ENCODE assay signal across 1 cellular context in the genomic region with DNA sequence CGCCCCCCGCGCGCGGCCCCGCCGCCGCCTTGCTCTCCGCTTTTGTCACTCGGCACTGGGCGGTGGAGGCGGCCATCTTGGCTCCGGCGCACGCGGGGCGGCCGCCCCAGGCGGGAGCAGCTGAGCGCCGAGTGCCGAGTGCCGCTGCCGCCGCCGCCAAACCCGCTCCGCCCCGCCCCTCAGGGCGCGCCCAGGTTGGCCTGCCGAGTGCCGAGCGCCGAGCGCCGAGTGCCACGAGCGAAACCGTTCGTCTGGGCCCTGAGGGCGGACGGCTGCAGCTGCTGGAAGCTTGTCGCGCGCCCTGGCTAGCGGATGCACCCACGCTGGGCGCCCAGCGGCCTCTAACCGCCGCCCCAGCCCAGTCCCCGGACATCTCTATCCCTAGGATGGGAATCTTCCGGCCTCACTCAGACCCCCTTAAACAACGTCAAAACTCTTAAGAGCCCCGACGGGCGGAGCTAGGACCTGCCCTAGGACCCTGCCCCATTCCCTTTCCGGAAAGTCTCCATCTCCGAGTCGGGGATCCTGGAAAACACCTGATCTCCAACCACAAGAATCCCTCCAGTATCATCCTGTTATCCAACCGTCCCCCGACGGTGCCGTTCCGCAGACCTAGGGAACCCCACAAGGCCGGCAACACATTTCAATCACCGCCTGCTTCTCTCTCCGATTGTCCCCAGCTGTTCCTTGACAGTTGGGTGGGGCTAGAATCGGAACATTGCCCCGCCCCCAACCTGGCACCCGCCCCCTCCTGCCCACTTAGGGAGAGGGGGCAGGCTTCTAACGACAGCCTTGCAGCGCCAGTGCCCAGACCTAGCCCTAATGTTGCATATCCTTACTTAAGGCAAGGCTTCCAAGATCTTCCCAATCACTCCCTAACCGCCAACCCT.
TF ChIP-seq lines count a peak whose summit lies in the region.

No MANE protein-coding gene starts in this region.

TF ChIP-seq in HepG2, 621 proteins besides CTCF, POLR2A, EP300 and RAD21 (continued from another document):
- TF ChIP-seq, protein P1, sequence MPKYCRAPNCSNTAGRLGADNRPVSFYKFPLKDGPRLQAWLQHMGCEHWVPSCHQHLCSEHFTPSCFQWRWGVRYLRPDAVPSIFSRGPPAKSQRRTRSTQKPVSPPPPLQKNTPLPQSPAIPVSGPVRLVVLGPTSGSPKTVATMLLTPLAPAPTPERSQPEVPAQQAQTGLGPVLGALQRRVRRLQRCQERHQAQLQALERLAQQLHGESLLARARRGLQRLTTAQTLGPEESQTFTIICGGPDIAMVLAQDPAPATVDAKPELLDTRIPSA (CRISPR knock-in tag; IDR thresholded peaks at IDR 0.05; ENCODE audit: borderline replicate concordance) = no peak
- TF ChIP-seq ZNF546 (CRISPR knock-in tag; conservative IDR thresholded peaks at IDR 0.05) = 0 out of 2 replicates have a peak, but pooled peaks have one; percentile 59
- TF ChIP-seq, protein P2, sequence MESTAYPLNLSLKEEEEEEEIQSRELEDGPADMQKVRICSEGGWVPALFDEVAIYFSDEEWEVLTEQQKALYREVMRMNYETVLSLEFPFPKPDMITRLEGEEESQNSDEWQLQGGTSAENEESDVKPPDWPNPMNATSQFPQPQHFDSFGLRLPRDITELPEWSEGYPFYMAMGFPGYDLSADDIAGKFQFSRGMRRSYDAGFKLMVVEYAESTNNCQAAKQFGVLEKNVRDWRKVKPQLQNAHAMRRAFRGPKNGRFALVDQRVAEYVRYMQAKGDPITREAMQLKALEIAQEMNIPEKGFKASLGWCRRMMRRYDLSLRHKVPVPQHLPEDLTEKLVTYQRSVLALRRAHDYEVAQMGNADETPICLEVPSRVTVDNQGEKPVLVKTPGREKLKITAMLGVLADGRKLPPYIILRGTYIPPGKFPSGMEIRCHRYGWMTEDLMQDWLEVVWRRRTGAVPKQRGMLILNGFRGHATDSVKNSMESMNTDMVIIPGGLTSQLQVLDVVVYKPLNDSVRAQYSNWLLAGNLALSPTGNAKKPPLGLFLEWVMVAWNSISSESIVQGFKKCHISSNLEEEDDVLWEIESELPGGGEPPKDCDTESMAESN (CRISPR knock-in tag; conservative IDR thresholded peaks at IDR 0.05) = peak; percentile 71
- peak; percentile 17; the same call in 1 of the 2 replicates for TF ChIP-seq TBX2 (CRISPR knock-in tag; IDR thresholded peaks at IDR 0.05; ENCODE audit: borderline replicate concordance)
- peak; percentile 66 for TF ChIP-seq SPEN (CRISPR knock-in tag; IDR thresholded peaks at IDR 0.05; ENCODE audit: low read depth)
- TF ChIP-seq MTA1 (CRISPR knock-in tag; IDR thresholded peaks at IDR 0.05; ENCODE audit: borderline replicate concordance) = no peak
- no peak for TF ChIP-seq ATM (IDR thresholded peaks at IDR 0.05; ENCODE audit: borderline replicate concordance)
- peak; percentile 89 for TF ChIP-seq MAZ (IDR thresholded peaks at IDR 0.05; ENCODE audit: borderline replicate concordance, low read depth, low read length)
- TF ChIP-seq MAZ (CRISPR knock-in tag; IDR thresholded peaks at IDR 0.05; ENCODE audit: low read depth) = peak; percentile 97
- TF ChIP-seq ZBTB3 (CRISPR knock-in tag; IDR thresholded peaks at IDR 0.05; ENCODE audit: borderline replicate concordance, low read depth) = no peak
- peak; percentile 90 for TF ChIP-seq KDM2A (CRISPR knock-in tag; IDR thresholded peaks at IDR 0.05; ENCODE audit: borderline replicate concordance, low read depth)
- TF ChIP-seq, protein P3, sequence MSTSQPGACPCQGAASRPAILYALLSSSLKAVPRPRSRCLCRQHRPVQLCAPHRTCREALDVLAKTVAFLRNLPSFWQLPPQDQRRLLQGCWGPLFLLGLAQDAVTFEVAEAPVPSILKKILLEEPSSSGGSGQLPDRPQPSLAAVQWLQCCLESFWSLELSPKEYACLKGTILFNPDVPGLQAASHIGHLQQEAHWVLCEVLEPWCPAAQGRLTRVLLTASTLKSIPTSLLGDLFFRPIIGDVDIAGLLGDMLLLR (CRISPR knock-in tag; IDR thresholded peaks at IDR 0.05) = peak; percentile 80; the same call in 1 of the 2 replicates
- TF ChIP-seq, protein P4, sequence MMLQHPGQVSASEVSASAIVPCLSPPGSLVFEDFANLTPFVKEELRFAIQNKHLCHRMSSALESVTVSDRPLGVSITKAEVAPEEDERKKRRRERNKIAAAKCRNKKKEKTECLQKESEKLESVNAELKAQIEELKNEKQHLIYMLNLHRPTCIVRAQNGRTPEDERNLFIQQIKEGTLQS (CRISPR knock-in tag; IDR thresholded peaks at IDR 0.05) = peak; percentile 12; the same call in 1 of the 2 replicates
- TF ChIP-seq MXI1 (IDR thresholded peaks at IDR 0.05; ENCODE audit: borderline replicate concordance, low read depth, low read length) = peak; percentile 96
- TF ChIP-seq, protein P5, sequence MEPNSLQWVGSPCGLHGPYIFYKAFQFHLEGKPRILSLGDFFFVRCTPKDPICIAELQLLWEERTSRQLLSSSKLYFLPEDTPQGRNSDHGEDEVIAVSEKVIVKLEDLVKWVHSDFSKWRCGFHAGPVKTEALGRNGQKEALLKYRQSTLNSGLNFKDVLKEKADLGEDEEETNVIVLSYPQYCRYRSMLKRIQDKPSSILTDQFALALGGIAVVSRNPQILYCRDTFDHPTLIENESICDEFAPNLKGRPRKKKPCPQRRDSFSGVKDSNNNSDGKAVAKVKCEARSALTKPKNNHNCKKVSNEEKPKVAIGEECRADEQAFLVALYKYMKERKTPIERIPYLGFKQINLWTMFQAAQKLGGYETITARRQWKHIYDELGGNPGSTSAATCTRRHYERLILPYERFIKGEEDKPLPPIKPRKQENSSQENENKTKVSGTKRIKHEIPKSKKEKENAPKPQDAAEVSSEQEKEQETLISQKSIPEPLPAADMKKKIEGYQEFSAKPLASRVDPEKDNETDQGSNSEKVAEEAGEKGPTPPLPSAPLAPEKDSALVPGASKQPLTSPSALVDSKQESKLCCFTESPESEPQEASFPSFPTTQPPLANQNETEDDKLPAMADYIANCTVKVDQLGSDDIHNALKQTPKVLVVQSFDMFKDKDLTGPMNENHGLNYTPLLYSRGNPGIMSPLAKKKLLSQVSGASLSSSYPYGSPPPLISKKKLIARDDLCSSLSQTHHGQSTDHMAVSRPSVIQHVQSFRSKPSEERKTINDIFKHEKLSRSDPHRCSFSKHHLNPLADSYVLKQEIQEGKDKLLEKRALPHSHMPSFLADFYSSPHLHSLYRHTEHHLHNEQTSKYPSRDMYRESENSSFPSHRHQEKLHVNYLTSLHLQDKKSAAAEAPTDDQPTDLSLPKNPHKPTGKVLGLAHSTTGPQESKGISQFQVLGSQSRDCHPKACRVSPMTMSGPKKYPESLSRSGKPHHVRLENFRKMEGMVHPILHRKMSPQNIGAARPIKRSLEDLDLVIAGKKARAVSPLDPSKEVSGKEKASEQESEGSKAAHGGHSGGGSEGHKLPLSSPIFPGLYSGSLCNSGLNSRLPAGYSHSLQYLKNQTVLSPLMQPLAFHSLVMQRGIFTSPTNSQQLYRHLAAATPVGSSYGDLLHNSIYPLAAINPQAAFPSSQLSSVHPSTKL (CRISPR knock-in tag; IDR thresholded peaks at IDR 0.05) = 0 out of 2 replicates have a peak, but pooled peaks have one; percentile 31
- TF ChIP-seq KDM1A (CRISPR knock-in tag; IDR thresholded peaks at IDR 0.05) = no peak
- no peak for TF ChIP-seq AGO1 (IDR thresholded peaks at IDR 0.05; ENCODE audit: low read depth, low read length, poor library complexity, severe bottlenecking)
- peak; percentile 42; the same call in 1 of the 2 replicates for TF ChIP-seq YEATS2 (CRISPR knock-in tag; IDR thresholded peaks at IDR 0.05; ENCODE audit: borderline replicate concordance)
- peak; percentile 65; the same call in 1 of the 2 replicates for TF ChIP-seq MEIS2 (CRISPR knock-in tag; IDR thresholded peaks at IDR 0.05)
- TF ChIP-seq CCDC6 (CRISPR knock-in tag; IDR thresholded peaks at IDR 0.05) = peak; percentile 95
- TF ChIP-seq EZH2 (conservative IDR thresholded peaks at IDR 0.05; ENCODE audit: low read depth, low read length) = no peak
- peak; percentile 37; the same call in 1 of the 2 replicates for TF ChIP-seq NR2C2 (CRISPR knock-in tag; IDR thresholded peaks at IDR 0.05; ENCODE audit: borderline replicate concordance)
- TF ChIP-seq, protein P6, sequence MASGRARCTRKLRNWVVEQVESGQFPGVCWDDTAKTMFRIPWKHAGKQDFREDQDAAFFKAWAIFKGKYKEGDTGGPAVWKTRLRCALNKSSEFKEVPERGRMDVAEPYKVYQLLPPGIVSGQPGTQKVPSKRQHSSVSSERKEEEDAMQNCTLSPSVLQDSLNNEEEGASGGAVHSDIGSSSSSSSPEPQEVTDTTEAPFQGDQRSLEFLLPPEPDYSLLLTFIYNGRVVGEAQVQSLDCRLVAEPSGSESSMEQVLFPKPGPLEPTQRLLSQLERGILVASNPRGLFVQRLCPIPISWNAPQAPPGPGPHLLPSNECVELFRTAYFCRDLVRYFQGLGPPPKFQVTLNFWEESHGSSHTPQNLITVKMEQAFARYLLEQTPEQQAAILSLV (CRISPR knock-in tag; IDR thresholded peaks at IDR 0.05; ENCODE audit: borderline replicate concordance) = peak; percentile 43; the same call in 1 of the 2 replicates
TF ChIP-seq in HepG2: peak in this region for 156.
